19 cellular contexts compared by ENCODE assay signal in the genomic region with DNA sequence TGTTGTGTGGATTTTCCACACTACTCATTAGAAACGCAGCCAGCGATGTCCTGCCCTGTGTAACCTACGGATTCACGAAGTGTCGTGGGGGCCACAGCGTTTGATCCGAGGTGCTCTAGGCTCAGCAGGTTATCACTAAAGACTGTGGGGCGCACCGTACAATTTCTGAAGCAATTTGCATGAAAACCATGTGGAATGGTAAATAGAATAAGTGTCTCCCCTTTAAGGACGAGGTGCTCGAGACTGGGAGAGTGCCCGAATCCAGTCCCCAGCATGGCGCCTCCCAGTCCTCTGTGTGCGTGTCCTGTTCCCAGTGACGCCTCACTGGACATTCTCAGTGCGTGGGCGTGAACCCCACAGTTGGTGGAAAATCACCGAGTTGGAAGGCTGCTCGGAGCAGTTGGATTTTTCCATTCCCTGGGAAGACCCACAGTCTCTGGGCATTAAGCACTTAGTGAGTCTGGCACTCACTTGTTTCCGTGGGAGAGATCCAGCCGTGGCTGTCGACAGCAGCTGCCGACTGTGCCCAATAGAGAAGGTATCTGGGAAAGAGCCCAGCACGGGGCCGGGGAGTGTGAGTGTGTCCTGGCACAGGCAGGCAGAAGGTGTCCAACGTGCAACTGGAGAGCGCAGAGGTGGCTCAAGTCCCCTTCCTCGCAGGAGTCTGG. TPM values are rescaled to one million over a fixed set of nuclear protein-coding genes. Genes with fewer than 3 reads are reported as not detected.
A peak's percentile ranks its signal among the peaks of the same experiment; 100 is the strongest.
DNase-seq lines count a peak whose midpoint lies in the region; ATAC-seq and TF ChIP-seq lines count a peak whose summit lies in the region.
"Had no signal": no experiment of that assay in that cellular context is flagged by ENCODE, and none has a peak within 500 bp of the region (broad histone marks: within the 10 kb centered on the region; RNA-seq: fewer than 3 reads in every experiment).

No MANE protein-coding gene starts in this region.

- H3K27ac ChIP-seq in neural progenitor cell (no peak overlapping the region), aorta (ENCODE audit: low read depth in 1 of 2, low read length in 2 of 2) (peak overlapping the region; percentile 5 to 20)

- intact Hi-C loops in head of caudate nucleus (cut with DNase I) (no loop called here), aorta (cut with DNase I) (no loop called here)

- 32 to 35% methylated on average over 28 of the region's 28 CpGs for WGBS in aorta, 2 donors

- no peaks in the 10 kb centered on the region for H3K4me1 ChIP-seq in neural progenitor cell
- no peaks in the 10 kb centered on the region for H3K4me1 ChIP-seq in aorta (ENCODE audit: control insufficient read depth in 1 of 2, insufficient read depth in 2 of 2, low read length in 2 of 2)

- no peaks in the 10 kb centered on the region for H3K4me1 Mint-ChIP-seq in activated naive CD8-positive, alpha-beta T cell treated with anti-CD3 and anti-CD28 coated beads for 36 hours
- H3K4me1 Mint-ChIP-seq in activated naive CD8-positive, alpha-beta T cell treated with anti-CD3 and anti-CD28 coated beads, Interleukin-2, amount 50 U/mL, for 24 hours = no peaks in the 10 kb centered on the region
- H3K4me1 Mint-ChIP-seq in neural progenitor cell = peaks cover 9% of the 10 kb centered on the region
- H3K4me1 Mint-ChIP-seq: activated CD4-positive, alpha-beta T cell treated with anti-CD3 and anti-CD28 coated beads, Interleukin-2, amount 10 ng/mL, durations not matched to agents 7 days and 5 days had no signal

- H3K27me3 Mint-ChIP-seq in activated naive CD8-positive, alpha-beta T cell treated with anti-CD3 and anti-CD28 coated beads for 36 hours = no peaks in the 10 kb centered on the region
- no peaks in the 10 kb centered on the region for H3K27me3 Mint-ChIP-seq in activated naive CD8-positive, alpha-beta T cell treated with anti-CD3 and anti-CD28 coated beads, Interleukin-2, amount 50 U/mL, for 24 hours
- H3K27me3 Mint-ChIP-seq in neural progenitor cell (ENCODE audit: insufficient read depth, low read depth) = peaks cover 6% of the 10 kb centered on the region
- H3K27me3 Mint-ChIP-seq: activated CD4-positive, alpha-beta T cell treated with anti-CD3 and anti-CD28 coated beads, Interleukin-2, amount 10 ng/mL, durations not matched to agents 7 days and 5 days had no signal

- DNase-seq in activated naive CD8-positive, alpha-beta T cell treated with anti-CD3 and anti-CD28 coated beads for 36 hours = no peak
- no peak for DNase-seq in activated naive CD8-positive, alpha-beta T cell treated with anti-CD3 and anti-CD28 coated beads, Interleukin-2, amount 50 U/mL, for 24 hours
- DNase-seq in head of caudate nucleus (peak in 36 of 42 donors; percentile 16 to 81 (median 50)), neural progenitor cell (ENCODE audit: low spot score) (no peak), aorta (peak in 1 of 2 donors; percentile 74), NCI-H2171 (lab: John Stamatoyannopoulos, UW) (no peak)
- DNase-seq: 8988T; activated CD4-positive, alpha-beta T cell treated with anti-CD3 and anti-CD28 coated beads, Interleukin-2, amount 10 ng/mL, durations not matched to agents 7 days and 5 days; CD8-positive, alpha-beta T cell; EL; mammary epithelial cell; NCI-H1105 treated with DMSO at 0.1 percent for 48 hours; NCI-H2227 treated with DMSO at 0.1 percent for 48 hours; NK-92 treated with Interleukin-12 subunit alpha and Interleukin-12 subunit beta, amount 100 ng/mL, for 24 hours; SIG-M5; stimulated activated CD4-positive, alpha-beta T cell treated with anti-CD3 and anti-CD28 coated beads, Interleukin-12 subunit alpha, Interleukin-12 subunit beta, amount 100 ng/mL, for 4 hours; stomach had no signal

- H3K36me3 Mint-ChIP-seq in activated naive CD8-positive, alpha-beta T cell treated with anti-CD3 and anti-CD28 coated beads for 36 hours = peaks cover 46% of the 10 kb centered on the region
- H3K36me3 Mint-ChIP-seq in activated naive CD8-positive, alpha-beta T cell treated with anti-CD3 and anti-CD28 coated beads, Interleukin-2, amount 50 U/mL, for 24 hours (ENCODE audit: low read depth) = peaks cover 74% of the 10 kb centered on the region
- peaks cover 35% of the 10 kb centered on the region for H3K36me3 Mint-ChIP-seq in neural progenitor cell

- H3K4me2 ChIP-seq in neural progenitor cell = no peak overlapping the region

- no peak overlapping the region for H2AFZ ChIP-seq in neural progenitor cell (replicated peaks)

- no peaks in the 10 kb centered on the region for H3K79me2 ChIP-seq in neural progenitor cell (ENCODE audit: low read depth)

- no peaks in the 10 kb centered on the region for H3K9me3 Mint-ChIP-seq in activated naive CD8-positive, alpha-beta T cell treated with anti-CD3 and anti-CD28 coated beads for 36 hours
- no peaks in the 10 kb centered on the region for H3K9me3 Mint-ChIP-seq in activated naive CD8-positive, alpha-beta T cell treated with anti-CD3 and anti-CD28 coated beads, Interleukin-2, amount 50 U/mL, for 24 hours
- H3K9me3 Mint-ChIP-seq in neural progenitor cell = peaks cover 8% of the 10 kb centered on the region
- H3K9me3 Mint-ChIP-seq: activated CD4-positive, alpha-beta T cell treated with anti-CD3 and anti-CD28 coated beads, Interleukin-2, amount 10 ng/mL, durations not matched to agents 7 days and 5 days; CD8-positive, alpha-beta T cell had no signal

- H3K4me3 Mint-ChIP-seq in activated naive CD8-positive, alpha-beta T cell treated with anti-CD3 and anti-CD28 coated beads for 36 hours = peak overlapping the region; percentile 10
- H3K4me3 Mint-ChIP-seq in activated naive CD8-positive, alpha-beta T cell treated with anti-CD3 and anti-CD28 coated beads, Interleukin-2, amount 50 U/mL, for 24 hours = no peak overlapping the region
- no peak overlapping the region for H3K4me3 Mint-ChIP-seq in neural progenitor cell
- H3K4me3 Mint-ChIP-seq: activated CD4-positive, alpha-beta T cell treated with anti-CD3 and anti-CD28 coated beads, Interleukin-2, amount 10 ng/mL, durations not matched to agents 7 days and 5 days; CD8-positive, alpha-beta T cell had no signal

- no peak overlapping the region for H3K4me3 ChIP-seq in neural progenitor cell
- H3K4me3 ChIP-seq in aorta (ENCODE audit: low read length in 2 of 2) = no peak overlapping the region
- H3K4me3 ChIP-seq: stomach had no signal

- no peaks in the 10 kb centered on the region for H3F3A ChIP-seq in neural progenitor cell (ENCODE audit: low read depth)

- H3K27ac Mint-ChIP-seq in activated naive CD8-positive, alpha-beta T cell treated with anti-CD3 and anti-CD28 coated beads for 36 hours = no peak overlapping the region
- no peak overlapping the region for H3K27ac Mint-ChIP-seq in activated naive CD8-positive, alpha-beta T cell treated with anti-CD3 and anti-CD28 coated beads, Interleukin-2, amount 50 U/mL, for 24 hours
- H3K27ac Mint-ChIP-seq in neural progenitor cell = peak overlapping the region; percentile 88
- H3K27ac Mint-ChIP-seq: activated CD4-positive, alpha-beta T cell treated with anti-CD3 and anti-CD28 coated beads, Interleukin-2, amount 10 ng/mL, durations not matched to agents 7 days and 5 days; CD8-positive, alpha-beta T cell had no signal

- no peaks in the 10 kb centered on the region for H3K27me3 ChIP-seq in neural progenitor cell
- no peaks in the 10 kb centered on the region for H3K27me3 ChIP-seq in aorta (ENCODE audit: control insufficient read depth in 1 of 2, insufficient read depth in 2 of 2, low read length in 1 of 2)
- H3K27me3 ChIP-seq: stomach had no signal

- TF ChIP-seq CTCF in neural progenitor cell (IDR thresholded peaks at IDR 0.05) = no peak

- no peak overlapping the region for H3K9ac ChIP-seq in neural progenitor cell

- no peaks in the 10 kb centered on the region for H4K20me1 ChIP-seq in neural progenitor cell (ENCODE audit: low read depth)

- no peak for ATAC-seq in activated naive CD8-positive, alpha-beta T cell treated with anti-CD3 and anti-CD28 coated beads, Interleukin-2, amount 50 U/mL, for 24 hours
- ATAC-seq in aorta (ENCODE audit: low FRiP score) (no peak), GM19328 (IDR thresholded peaks at IDR 0.05; ENCODE audit: unreplicated experiment) (no peak), HG03139 (IDR thresholded peaks at IDR 0.05; ENCODE audit: unreplicated experiment) (no peak)
- ATAC-seq: CD8-positive, alpha-beta T cell had no signal

- H3K36me3 ChIP-seq in neural progenitor cell = no peaks in the 10 kb centered on the region
- peaks cover 0 to 2% of the 10 kb centered on the region in 2 donors for H3K36me3 ChIP-seq in aorta (ENCODE audit: control insufficient read depth in 1 of 2, insufficient read depth in 2 of 2, low read length in 1 of 2)

- H3K9me3 ChIP-seq in neural progenitor cell (ENCODE audit: low read depth) (no peaks in the 10 kb centered on the region), aorta (ENCODE audit: control insufficient read depth, low read length) (no peaks in the 10 kb centered on the region)
- H3K9me3 ChIP-seq: stomach had no signal

RNA-seq across cellular contexts. Expression of a gene that starts 37.0 kb away (rescaled TPM):
- total RNA-seq in activated naive CD8-positive, alpha-beta T cell treated with anti-CD3 and anti-CD28 coated beads for 36 hours = 100 to 1,000 TPM; 231 to 242 TPM
- 55.2 and 71.2 TPM in 2 replicates for total RNA-seq in neural progenitor cell (ENCODE audit: low replicate concordance)
- total RNA-seq in aorta = 100 to 1,000 TPM; 126 to 167 TPM
- polyA plus RNA-seq in aorta = 100 to 1,000 TPM in 1 of 2 donors, 10 to 100 TPM in 1; 40.3 to 113 TPM

Comparison
In these comparisons a context has a peak if more than half of its experiments do, and no peak if none do; other contexts are left out.
1. DNase-seq: peak in head of caudate nucleus (36 of 42); none in activated naive CD8-positive, alpha-beta T cell treated with anti-CD3 and anti-CD28 coated beads for 36 hours (single experiment), activated naive CD8-positive, alpha-beta T cell treated with anti-CD3 and anti-CD28 coated beads, Interleukin-2, amount 50 U/mL, for 24 hours (single experiment), neural progenitor cell (single experiment) and NCI-H2171 (single experiment).